In the genomic region with DNA sequence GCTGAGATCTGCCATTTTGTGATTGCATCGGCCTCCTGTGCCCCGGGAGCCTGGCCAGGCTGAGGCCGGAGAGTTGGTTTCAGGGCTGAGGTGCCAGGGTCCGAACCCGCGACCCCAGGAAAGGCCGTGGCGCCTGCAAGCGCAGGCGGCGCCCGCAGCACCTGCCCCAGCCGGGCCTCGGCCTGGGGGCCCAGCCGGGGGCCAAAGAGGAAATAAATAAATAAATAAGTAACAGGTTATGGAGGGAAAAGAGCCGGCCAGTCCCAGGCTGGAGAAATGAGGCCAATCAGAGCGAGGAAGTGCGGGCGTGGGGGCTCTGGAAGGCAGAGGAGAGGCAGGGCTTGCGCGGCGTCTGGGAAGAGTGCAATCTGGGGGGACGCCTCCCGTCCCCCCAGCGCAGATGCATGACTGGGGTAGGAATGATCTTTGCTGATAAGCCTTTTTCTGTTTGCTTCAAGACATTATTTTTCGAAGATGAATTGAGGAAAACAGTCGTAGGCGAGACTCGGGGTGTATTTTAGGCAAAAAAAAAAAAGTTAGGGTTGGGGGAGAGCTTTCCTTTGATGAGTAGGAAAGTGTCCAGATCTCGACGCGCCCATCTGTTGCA, we compare ENCODE assay signal across 8 cellular contexts.
DNase-seq lines count a peak whose midpoint lies in the region; ATAC-seq and TF ChIP-seq lines count a peak whose summit lies in the region.

No MANE protein-coding gene starts in this region.

- H3K27ac Mint-ChIP-seq in CD4-positive, CD25-positive, alpha-beta regulatory T cell: no peak overlapping the region

- H3K27me3 ChIP-seq in CD4-positive, CD25-positive, alpha-beta regulatory T cell (ENCODE audit: control insufficient read depth, insufficient read depth, low read length): peaks cover 22% of the 10 kb centered on the region
- peaks cover 56% of the 10 kb centered on the region for H3K27me3 ChIP-seq in osteoblast (ENCODE audit: insufficient read depth, low read length)

- no peak for TF ChIP-seq CTCF in epithelial cell of proximal tubule (conservative IDR thresholded peaks at IDR 0.05; ENCODE audit: low read depth, low read length)
- no peak for TF ChIP-seq CTCF in osteoblast (IDR thresholded peaks at IDR 0.05; ENCODE audit: extremely low read depth, low read depth, low read length)

- H3K27me3 Mint-ChIP-seq in CD4-positive, CD25-positive, alpha-beta regulatory T cell: peaks cover 77% of the 10 kb centered on the region

- H4K20me1 ChIP-seq in osteoblast (ENCODE audit: insufficient read depth, low read length): no peaks in the 10 kb centered on the region

- no peak for DNase-seq in CD4-positive, CD25-positive, alpha-beta regulatory T cell
- DNase-seq in NCI-H2171 treated with DMSO at 0.1 percent for 48 hours (lab: John Stamatoyannopoulos, UW): peak; percentile 80
- DNase-seq in epithelial cell of proximal tubule (ENCODE audit: low read depth): no peak
- peak; percentile 89 for DNase-seq in osteoblast (ENCODE audit: insufficient read length, low spot score, missing footprints)
- DNase-seq in NCI-H187 treated with DMSO at 0.1 percent for 48 hours (lab: John Stamatoyannopoulos, UW): no peak

- peaks cover 5 to 38% (median 19%) of the 10 kb centered on the region in 4 donors for H3K4me1 Mint-ChIP-seq in CD4-positive, CD25-positive, alpha-beta regulatory T cell

- no peaks in the 10 kb centered on the region for H3K36me3 ChIP-seq in CD4-positive, CD25-positive, alpha-beta regulatory T cell (ENCODE audit: control insufficient read depth, insufficient read depth, low read length)
- H3K36me3 ChIP-seq in osteoblast (ENCODE audit: insufficient read depth, low read length): no peaks in the 10 kb centered on the region

- H2AFZ ChIP-seq in osteoblast (ENCODE audit: low read length): peak overlapping the region; percentile 36

- H3K27ac ChIP-seq in CD4-positive, CD25-positive, alpha-beta regulatory T cell (ENCODE audit: insufficient read depth, low read length, poor library complexity, severe bottlenecking): no peak overlapping the region
- H3K27ac ChIP-seq in osteoblast (ENCODE audit: low read depth, low read length): no peak overlapping the region

- H3K79me2 ChIP-seq in osteoblast (ENCODE audit: insufficient read depth, low read length): no peaks in the 10 kb centered on the region

- H3K4me3 Mint-ChIP-seq in CD4-positive, CD25-positive, alpha-beta regulatory T cell: peak overlapping the region; percentile 35 to 90 (median 84)

- peak overlapping the region; percentile 41 for H3K4me3 ChIP-seq in CD4-positive, CD25-positive, alpha-beta regulatory T cell (ENCODE audit: low read depth, low read length)
- peak overlapping the region; percentile 49 for H3K4me3 ChIP-seq in epithelial cell of proximal tubule (ENCODE audit: low read depth, low read length)
- peak overlapping the region; percentile 68 for H3K4me3 ChIP-seq in osteoblast (ENCODE audit: insufficient read depth, low read length)

- H3K9me3 ChIP-seq in CD4-positive, CD25-positive, alpha-beta regulatory T cell (ENCODE audit: control insufficient read depth in 2 of 2, low read length in 2 of 2): no peaks in the 10 kb centered on the region
- no peaks in the 10 kb centered on the region for H3K9me3 ChIP-seq in osteoblast (ENCODE audit: low read depth, low read length)

- peaks cover 0 to 6% (median 2%) of the 10 kb centered on the region in 7 donors for H3K9me3 Mint-ChIP-seq in CD4-positive, CD25-positive, alpha-beta regulatory T cell

- peaks cover 35% of the 10 kb centered on the region for H3K4me1 ChIP-seq in CD4-positive, CD25-positive, alpha-beta regulatory T cell (ENCODE audit: control insufficient read depth, insufficient read depth, low read length, poor library complexity, severe bottlenecking)
- peaks cover 2% of the 10 kb centered on the region for H3K4me1 ChIP-seq in osteoblast (ENCODE audit: insufficient read depth, low read length)

- ATAC-seq in CD4-positive, CD25-positive, alpha-beta regulatory T cell (ENCODE audit: low read depth in 2 of 2): no peak
- no peak for ATAC-seq in HG02840 (IDR thresholded peaks at IDR 0.05; ENCODE audit: low FRiP score, unreplicated experiment)
- ATAC-seq in HG03342 (IDR thresholded peaks at IDR 0.05; ENCODE audit: unreplicated experiment): no peak
- no peak for ATAC-seq in HG02588 (IDR thresholded peaks at IDR 0.05; ENCODE audit: unreplicated experiment)

- H3K4me2 ChIP-seq in osteoblast (ENCODE audit: insufficient read depth, low read length): peak overlapping the region; percentile 75

- peaks cover 3% of the 10 kb centered on the region for H3K36me3 Mint-ChIP-seq in CD4-positive, CD25-positive, alpha-beta regulatory T cell

Comparison
In these comparisons a context has a peak if more than half of its experiments do, and no peak if none do; other contexts are left out.
1. DNase-seq: peak in NCI-H2171 treated with DMSO at 0.1 percent for 48 hours (single experiment) and osteoblast (single experiment); none in CD4-positive, CD25-positive, alpha-beta regulatory T cell (0 of 3), epithelial cell of proximal tubule (single experiment) and NCI-H187 treated with DMSO at 0.1 percent for 48 hours (single experiment).
2. Peak in every context shown above with its lines, with median percentiles within 50 percentile points of each other: H3K4me3 ChIP-seq.